Comparison of ENCODE assay signal across 22 cellular contexts in genomic region chr1:55051169-55051568, GRCh38. TPM values are rescaled to one million over a fixed set of nuclear protein-coding genes. Genes with fewer than 3 reads are reported as not detected.
"Had no signal": no experiment of that assay in that cellular context is flagged by ENCODE, and none has a peak within 500 bp of the region (broad histone marks: within the 10 kb centered on the region; RNA-seq: fewer than 3 reads in every experiment).

No MANE protein-coding gene starts in this region.

- H3K27me3 ChIP-seq: brain microvascular endothelial cell, cardiac muscle cell, MG63 had no signal

- DNase-seq: activated CD4-positive, alpha-beta T cell treated with anti-CD3 and anti-CD28 coated beads, Interleukin-2, amount 10 ng/mL, durations not matched to agents 7 days and 5 days; activated CD4-positive, CD25-positive, alpha-beta regulatory T cell; activated CD8-positive, alpha-beta memory T cell treated with anti-CD3 and anti-CD28 coated beads, Interleukin-2, amount 50 U/mL, for 4 hours; activated CD8-positive, alpha-beta T cell treated with anti-CD3 and anti-CD28 coated beads for 36 hours; activated gamma-delta T cell treated with Interleukin-2 at 50 U/mL for 16 hours; activated naive CD4-positive, alpha-beta T cell treated with anti-CD3 and anti-CD28 coated beads, Interleukin-2, amount 10 ng/mL, durations not matched to agents 7 days and 5 days; activated naive CD8-positive, alpha-beta T cell treated with anti-CD3 and anti-CD28 coated beads for 36 hours; activated T-cell treated with anti-CD3 and anti-CD28 coated beads, Interleukin-2, amount 50 U/mL, for 72 hours; brain microvascular endothelial cell; MG63; MV-4-11; NCI-H1092 treated with DMSO at 0.1 percent for 48 hours; NCI-H1436; NCI-H1694 treated with DMSO at 0.1 percent for 48 hours; NCI-H510A treated with DMSO at 0.1 percent for 48 hours; SHP77 treated with DMSO at 0.1 percent for 48 hours; T-helper 17 cell; T-helper 9 cell had no signal

- ATAC-seq: activated CD8-positive, alpha-beta T cell treated with anti-CD3 and anti-CD28 coated beads for 36 hours; activated T-cell treated with anti-CD3 and anti-CD28 coated beads, Interleukin-2, amount 50 U/mL, for 72 hours; T-helper 17 cell had no signal

- H3K27ac ChIP-seq: brain microvascular endothelial cell, cardiac muscle cell had no signal

- H3K9me3 ChIP-seq: MG63 had no signal

- FAIRE-seq: RCC 7860 had no signal

- H3K4me3 ChIP-seq: cardiac muscle cell, MG63 had no signal

- H3K36me3 ChIP-seq: brain microvascular endothelial cell, cardiac muscle cell, MG63 had no signal

RNA-seq across cellular contexts. Expression of gene PCSK9, which starts 11.8 kb away (rescaled TPM):
- total RNA-seq: activated CD4-positive, alpha-beta T cell treated with anti-CD3 and anti-CD28 coated beads, Interleukin-2, amount 10 ng/mL, durations not matched to agents 7 days and 5 days; activated CD8-positive, alpha-beta T cell treated with anti-CD3 and anti-CD28 coated beads for 36 hours; activated naive CD8-positive, alpha-beta T cell treated with anti-CD3 and anti-CD28 coated beads for 36 hours; activated T-cell treated with anti-CD3 and anti-CD28 coated beads, Interleukin-2, amount 50 U/mL, for 72 hours; T-helper 17 cell had no signal
- polyA plus RNA-seq: cardiac muscle cell had no signal

RNA-seq across cellular contexts. Expression of gene BSND, which starts 52.4 kb away (rescaled TPM):
- total RNA-seq: activated CD8-positive, alpha-beta T cell treated with anti-CD3 and anti-CD28 coated beads for 36 hours; activated naive CD8-positive, alpha-beta T cell treated with anti-CD3 and anti-CD28 coated beads for 36 hours; activated T-cell treated with anti-CD3 and anti-CD28 coated beads, Interleukin-2, amount 50 U/mL, for 72 hours; activated T-helper 2 cell treated with anti-CD3 and anti-CD28 coated beads, Interferon-gamma antibody, Interleukin-2, Interleukin-4, amounts not matched to agents 10 μg/mL and 5 μg/mL and 100 μg/mL, durations not matched to agents 14 hours and 24 hours and 36 hours; cardiac muscle cell; SK-MEL-5 had no signal
- polyA plus RNA-seq: cardiac muscle cell had no signal
